In genomic region chr11:99343117-99343516, GRCh38 we compare ENCODE assay signal across 22 cellular contexts.
"Had no signal": no experiment of that assay in that cellular context is flagged by ENCODE, and none has a peak within 500 bp of the region (broad histone marks: within the 10 kb centered on the region; RNA-seq: fewer than 3 reads in every experiment).

No MANE protein-coding gene starts in this region.

- FAIRE-seq: K562, RCC 7860 had no signal

- DNase-seq: Kasumi-1, MM.1S, NCI-H1092 treated with DMSO at 0.1 percent for 48 hours, NCI-H1436, NCI-H1694 treated with DMSO at 0.1 percent for 48 hours, NCI-H1930, NCI-H2081, NCI-H2107, NCI-H2171 treated with DMSO at 0.1 percent for 48 hours, NCI-H446 treated with DMSO at 0.1 percent for 48 hours, NCI-H510A treated with DMSO at 0.1 percent for 48 hours, NCI-H526, NCI-H748 treated with DMSO at 0.1 percent for 48 hours, Right ventricle myocardium superior, RPMI8226, SIG-M5 had no signal

- ATAC-seq: K562 had no signal

- H3K36me3 ChIP-seq: SJSA1 had no signal

- H3K9me3 ChIP-seq: SJSA1 had no signal

- H3K27ac ChIP-seq: KMS-11, SJSA1, SK-N-MC had no signal

- H3K27ac Mint-ChIP-seq: IgD-negative memory B cell had no signal

- H3K27me3 ChIP-seq: SJSA1 had no signal

- H3K4me3 Mint-ChIP-seq: IgD-negative memory B cell had no signal

- H3K9ac ChIP-seq: KMS-11 had no signal

- H3K4me1 Mint-ChIP-seq: IgD-negative memory B cell had no signal

- H3K4me1 ChIP-seq: SJSA1 had no signal

- H3K36me3 Mint-ChIP-seq: IgD-negative memory B cell had no signal

- H3K4me3 ChIP-seq: K562, SJSA1, SK-N-MC had no signal

- H3K4me2 ChIP-seq: KMS-11 had no signal

- H3K27me3 Mint-ChIP-seq: IgD-negative memory B cell had no signal
